ENCODE assay signal across 16 cellular contexts in the genomic region with DNA sequence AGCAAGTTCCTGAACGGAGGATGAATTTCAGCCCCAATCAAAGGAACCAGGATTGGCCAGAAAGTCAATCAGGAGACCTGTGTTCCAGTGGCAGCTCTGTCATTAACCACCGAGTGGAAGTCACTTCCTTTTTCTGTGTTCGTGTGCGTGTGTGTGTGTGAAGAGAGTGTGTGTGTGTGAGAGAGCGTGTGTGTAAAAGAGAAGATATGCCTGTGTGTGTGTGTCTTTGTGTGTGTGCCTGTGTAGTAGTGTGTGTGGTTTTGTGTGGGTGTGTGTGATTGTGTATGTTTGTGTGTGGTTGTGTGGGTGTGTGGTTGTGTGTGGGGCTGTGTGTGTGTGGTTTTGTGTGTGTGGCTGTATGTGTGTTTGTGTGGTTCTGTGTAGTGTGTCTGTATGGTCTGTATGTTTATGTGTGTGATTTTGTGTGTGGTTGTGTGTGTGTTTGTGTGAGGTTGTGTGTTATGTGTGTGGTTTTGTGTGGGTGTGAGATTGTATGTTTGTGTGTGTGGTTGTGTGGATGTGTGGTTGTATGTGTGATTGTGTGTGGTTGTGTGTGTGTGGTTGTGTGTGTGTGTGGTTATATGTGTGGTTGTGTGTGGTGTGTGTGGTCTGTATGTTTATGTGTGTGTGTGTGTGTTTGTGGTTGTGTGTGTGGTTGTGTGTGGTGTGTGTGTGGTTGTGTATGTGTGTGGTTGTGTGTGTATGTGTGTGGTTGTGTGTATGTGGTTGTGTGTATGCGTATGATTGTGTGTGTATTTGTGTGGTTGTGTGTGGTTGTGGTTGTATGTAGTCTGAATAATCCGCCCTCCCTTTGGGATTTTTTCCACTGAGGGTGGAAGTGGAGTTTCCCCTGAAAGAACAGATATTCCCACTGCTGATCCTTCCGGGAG.
DNase-seq lines count a peak whose midpoint lies in the region; ATAC-seq, FAIRE-seq and TF ChIP-seq lines count a peak whose summit lies in the region.
"Had no signal": no experiment of that assay in that cellular context is flagged by ENCODE, and none has a peak within 500 bp of the region (broad histone marks: within the 10 kb centered on the region; RNA-seq: fewer than 3 reads in every experiment).

No MANE protein-coding gene starts in this region.

- no peaks in the 10 kb centered on the region for H3K27me3 ChIP-seq in bronchial epithelial cell (ENCODE audit: control insufficient read depth, insufficient read depth, low read length)
- H3K27me3 ChIP-seq: cardiac muscle cell, SJSA1 had no signal

- POLR2A ChIA-PET in T-cell (lab: Charles Lee), result no interaction called here

- H3K27ac Mint-ChIP-seq in activated naive CD4-positive, alpha-beta T cell treated with anti-CD3 and anti-CD28 coated beads for 36 hours, result peak overlapping the region; percentile 6
- peak overlapping the region; percentile 87 for H3K27ac Mint-ChIP-seq in stimulated activated naive B cell treated with anti-CD40 and anti-IgM and Interleukin-4, amounts not matched to agents 10 μg/mL and 1 μg/mL and 100 μg/mL, for 72 hours
- no peak overlapping the region for H3K27ac Mint-ChIP-seq in T-cell

- H3K36me3 ChIP-seq in bronchial epithelial cell (ENCODE audit: control insufficient read depth, insufficient read depth, low read length), result no peaks in the 10 kb centered on the region
- H3K36me3 ChIP-seq: cardiac muscle cell, SJSA1 had no signal

- H3K9me3 Mint-ChIP-seq in activated naive CD4-positive, alpha-beta T cell treated with anti-CD3 and anti-CD28 coated beads for 36 hours, result no peaks in the 10 kb centered on the region
- H3K9me3 Mint-ChIP-seq in stimulated activated naive B cell treated with anti-CD40 and anti-IgM and Interleukin-4, amounts not matched to agents 10 μg/mL and 1 μg/mL and 100 μg/mL, for 72 hours, result peaks cover 6 to 7% of the 10 kb centered on the region in 2 donors
- H3K9me3 Mint-ChIP-seq in T-cell, result no peaks in the 10 kb centered on the region

- no peaks in the 10 kb centered on the region for H3K36me3 Mint-ChIP-seq in activated naive CD4-positive, alpha-beta T cell treated with anti-CD3 and anti-CD28 coated beads for 36 hours (ENCODE audit: low read depth)
- peaks cover 6 to 8% of the 10 kb centered on the region in 2 donors for H3K36me3 Mint-ChIP-seq in stimulated activated naive B cell treated with anti-CD40 and anti-IgM and Interleukin-4, amounts not matched to agents 10 μg/mL and 1 μg/mL and 100 μg/mL, for 72 hours
- H3K36me3 Mint-ChIP-seq in T-cell, result no peaks in the 10 kb centered on the region

- peaks cover 11% of the 10 kb centered on the region for H3K27me3 Mint-ChIP-seq in activated naive CD4-positive, alpha-beta T cell treated with anti-CD3 and anti-CD28 coated beads for 36 hours (ENCODE audit: low read depth)
- peaks cover 18 to 21% of the 10 kb centered on the region in 2 donors for H3K27me3 Mint-ChIP-seq in stimulated activated naive B cell treated with anti-CD40 and anti-IgM and Interleukin-4, amounts not matched to agents 10 μg/mL and 1 μg/mL and 100 μg/mL, for 72 hours
- peaks cover 3 to 6% of the 10 kb centered on the region in 2 donors for H3K27me3 Mint-ChIP-seq in T-cell

- peaks cover 17% of the 10 kb centered on the region for H3K4me1 Mint-ChIP-seq in activated naive CD4-positive, alpha-beta T cell treated with anti-CD3 and anti-CD28 coated beads for 36 hours (ENCODE audit: low read depth)
- H3K4me1 Mint-ChIP-seq in stimulated activated naive B cell treated with anti-CD40 and anti-IgM and Interleukin-4, amounts not matched to agents 10 μg/mL and 1 μg/mL and 100 μg/mL, for 72 hours, result peaks cover 28 to 44% of the 10 kb centered on the region in 2 donors
- peaks cover 0 to 15% (median 3%) of the 10 kb centered on the region in 3 donors for H3K4me1 Mint-ChIP-seq in T-cell

- no peak for TF ChIP-seq CTCF in bronchial epithelial cell (IDR thresholded peaks at IDR 0.05; ENCODE audit: insufficient read depth, low read length, severe bottlenecking)

- intact Hi-C loops in activated naive CD4-positive, alpha-beta T cell treated with anti-CD3 and anti-CD28 coated beads for 36 hours (cut with micrococcal nuclease), result no loop called here

- FAIRE-seq in bronchial epithelial cell (lab: Jason Lieb, UNC), result peak; percentile 98
- FAIRE-seq: endometrium, islet of Langerhans had no signal

- peak; percentile 17 for DNase-seq in activated naive CD4-positive, alpha-beta T cell treated with anti-CD3 and anti-CD28 coated beads for 36 hours
- no peak for DNase-seq in activated naive CD4-positive, alpha-beta T cell treated with anti-CD3 and anti-CD28 coated beads, Interleukin-2, amount 50 U/mL, for 16 hours
- DNase-seq in NOMO-1 (lab: John Stamatoyannopoulos, UW; ENCODE audit: unreplicated experiment in 2 of 2) (peak; percentile 44 to 56), bronchial epithelial cell (ENCODE audit: low read depth) (no peak), epidermal melanocyte (ENCODE audit: insufficient read length, low spot score) (no peak), T-cell (no peak), GF-D8 (lab: John Stamatoyannopoulos, UW) (no peak)
- peak; percentile 38 for DNase-seq in stimulated activated naive B cell treated with anti-CD40 and anti-IgM and Interleukin-4, amounts not matched to agents 10 μg/mL and 1 μg/mL and 100 μg/mL, for 72 hours
- DNase-seq: activated CD4-positive, CD25-positive, alpha-beta regulatory T cell; mucosa of descending colon; NCI-H2081 treated with DMSO at 0.1 percent for 48 hours; posterior cingulate gyrus had no signal

- peak; percentile 33 for ATAC-seq in stimulated activated naive B cell treated with anti-CD40 and anti-IgM and Interleukin-4, amounts not matched to agents 10 μg/mL and 1 μg/mL and 100 μg/mL, for 72 hours (replicated peaks)
- ATAC-seq in T-cell (replicated peaks in 1 of 4), result no peak
- ATAC-seq: mucosa of descending colon had no signal

- CTCF ChIA-PET in activated naive CD4-positive, alpha-beta T cell treated with anti-CD3 and anti-CD28 coated beads for 36 hours (lab: Charles Lee), result no interaction called here
- CTCF ChIA-PET in T-cell (lab: Charles Lee), result no interaction called here

- H3K4me3 ChIP-seq in bronchial epithelial cell (ENCODE audit: low read depth, low read length), result no peak overlapping the region
- H3K4me3 ChIP-seq: cardiac muscle cell, mucosa of descending colon, SJSA1 had no signal

- H3K4me3 Mint-ChIP-seq in activated naive CD4-positive, alpha-beta T cell treated with anti-CD3 and anti-CD28 coated beads for 36 hours, result no peak overlapping the region
- peak overlapping the region; percentile 36 to 54 for H3K4me3 Mint-ChIP-seq in stimulated activated naive B cell treated with anti-CD40 and anti-IgM and Interleukin-4, amounts not matched to agents 10 μg/mL and 1 μg/mL and 100 μg/mL, for 72 hours
- H3K4me3 Mint-ChIP-seq in T-cell, result no peak overlapping the region

Comparison
In these comparisons a context has a peak if more than half of its experiments do, and no peak if none do; other contexts are left out.
1. DNase-seq: peak in activated naive CD4-positive, alpha-beta T cell treated with anti-CD3 and anti-CD28 coated beads for 36 hours (single experiment), NOMO-1 (2 of 2) and stimulated activated naive B cell treated with anti-CD40 and anti-IgM and Interleukin-4, amounts not matched to agents 10 μg/mL and 1 μg/mL and 100 μg/mL, for 72 hours (single experiment); none in activated naive CD4-positive, alpha-beta T cell treated with anti-CD3 and anti-CD28 coated beads, Interleukin-2, amount 50 U/mL, for 16 hours (single experiment), bronchial epithelial cell (single experiment), epidermal melanocyte (single experiment), T-cell (0 of 34) and GF-D8 (single experiment).
2. H3K27ac Mint-ChIP-seq: peak in activated naive CD4-positive, alpha-beta T cell treated with anti-CD3 and anti-CD28 coated beads for 36 hours (single experiment) and stimulated activated naive B cell treated with anti-CD40 and anti-IgM and Interleukin-4, amounts not matched to agents 10 μg/mL and 1 μg/mL and 100 μg/mL, for 72 hours (single experiment); none in T-cell (0 of 2).
3. H3K4me3 Mint-ChIP-seq: peak in stimulated activated naive B cell treated with anti-CD40 and anti-IgM and Interleukin-4, amounts not matched to agents 10 μg/mL and 1 μg/mL and 100 μg/mL, for 72 hours (2 of 2); none in activated naive CD4-positive, alpha-beta T cell treated with anti-CD3 and anti-CD28 coated beads for 36 hours (single experiment) and T-cell (0 of 3).
4. ATAC-seq: peak in stimulated activated naive B cell treated with anti-CD40 and anti-IgM and Interleukin-4, amounts not matched to agents 10 μg/mL and 1 μg/mL and 100 μg/mL, for 72 hours (2 of 2); none in T-cell (0 of 4).